ENCODE assay signal across 21 cellular contexts in genomic region chr14:65190312-65190711, GRCh38.
"Had no signal": no experiment of that assay in that cellular context is flagged by ENCODE, and none has a peak within 500 bp of the region (broad histone marks: within the 10 kb centered on the region; RNA-seq: fewer than 3 reads in every experiment).

No MANE protein-coding gene starts in this region.

- DNase-seq: Karpas-422, KG1, MG63, NCI-H1092, NCI-H1105 treated with DMSO at 0.1 percent for 48 hours, NCI-H1417 treated with DMSO at 0.1 percent for 48 hours, NCI-H146, NCI-H1694 treated with DMSO at 0.1 percent for 48 hours, NCI-H1930, NCI-H2081, NCI-H2107, NCI-H2227 treated with DMSO at 0.1 percent for 48 hours, NCI-H69, NCI-H774, PC-3, SIG-M5 had no signal

- H3K9me3 ChIP-seq: MG63, SJSA1 had no signal

- ATAC-seq: Panc1, PC-3 had no signal

- H3K4me3 ChIP-seq: MG63, SJSA1, SK-N-MC had no signal

- H3K27me3 ChIP-seq: MG63, SJSA1 had no signal

- H3K27ac ChIP-seq: HL-60, RWPE1, SJSA1, SK-N-MC had no signal

- H3K36me3 ChIP-seq: MG63, SJSA1 had no signal

- H3K4me1 ChIP-seq: SJSA1 had no signal
